In the genomic region with DNA sequence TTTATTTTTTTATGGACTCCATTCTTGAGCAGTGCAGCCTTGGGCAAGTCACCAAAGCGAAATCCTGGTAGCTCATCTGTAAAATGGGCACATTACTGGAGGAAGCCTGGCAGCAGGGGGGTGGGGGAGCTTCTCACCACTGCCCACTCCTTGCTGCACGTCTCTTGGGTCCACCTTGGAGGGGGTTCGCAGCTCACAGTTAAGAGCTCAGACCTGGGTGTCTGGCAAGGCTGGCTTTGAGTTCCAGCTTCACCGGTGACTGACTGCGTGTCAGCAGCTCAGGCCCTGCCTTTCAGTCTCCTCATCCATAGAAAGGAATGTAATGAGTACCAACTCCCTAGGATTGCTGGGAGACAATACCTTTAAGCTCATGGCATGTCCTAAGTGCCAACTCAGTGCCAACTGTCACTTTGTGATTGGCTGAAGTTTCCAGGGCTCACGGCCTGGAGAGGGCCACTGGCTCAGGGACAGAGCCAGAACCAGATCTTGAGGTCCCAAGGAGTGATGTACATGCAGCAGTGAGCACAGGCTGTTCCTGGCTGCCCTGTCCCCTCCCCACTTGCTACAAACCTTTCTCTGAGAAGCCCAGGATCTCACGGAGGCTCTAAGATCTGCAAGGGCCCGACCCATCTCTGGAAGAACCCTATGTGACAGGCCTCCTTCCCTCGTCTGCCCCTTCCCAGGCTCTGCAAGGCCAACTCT, we compare ENCODE assay signal across 19 cellular contexts.
DNase-seq lines count a peak whose midpoint lies in the region; ATAC-seq, FAIRE-seq and TF ChIP-seq lines count a peak whose summit lies in the region.
"Had no signal": no experiment of that assay in that cellular context is flagged by ENCODE, and none has a peak within 500 bp of the region (broad histone marks: within the 10 kb centered on the region; RNA-seq: fewer than 3 reads in every experiment).

No MANE protein-coding gene starts in this region.

- POLR2A ChIA-PET in K562 (lab: Yijun Ruan, JAX) = interaction anchor here (0.7 to 1.7 kb wide), 2 partner anchors 17 to 1244 kb away, joined by 3 to 4 read pairs; no protein-coding TSS in a partner anchor

- no peaks in the 10 kb centered on the region for H4K20me1 ChIP-seq in K562 (replicated peaks; ENCODE audit: control insufficient read depth, insufficient read depth, low read length)

- H3K4me2 ChIP-seq in K562 (ENCODE audit: insufficient read depth, low read length) = no peak overlapping the region

- TF ChIP-seq POLR2A in K562 (conservative IDR thresholded peaks at IDR 0.05) = no peak

- H3K4me1 ChIP-seq in K562 (replicated peaks in 1 of 2; ENCODE audit: control insufficient read depth in 2 of 2, insufficient read depth in 2 of 2, low read length in 2 of 2) = peaks cover 0 to 14% of the 10 kb centered on the region in 2 experiments; a peak in 2 of 5 replicates
- H3K4me1 ChIP-seq in right atrium auricular region = peaks cover 0 to 27% of the 10 kb centered on the region in 2 donors

- no TSS peak for BruUV-seq in K562 (replicated peaks; lab: Mats Ljungman, UMichigan)

- no peak overlapping the region for H3K4me3 ChIP-seq in K562
- H3K4me3 ChIP-seq in right atrium auricular region = no peak overlapping the region
- H3K4me3 ChIP-seq: psoas muscle had no signal

- 19% methylated on average over 9 of the region's 9 CpGs for WGBS in K562 (ENCODE audit: insufficient coverage, low coverage, missing lambda C conversion rate)

- no peaks in the 10 kb centered on the region for H3K79me2 ChIP-seq in K562 (ENCODE audit: control insufficient read depth, insufficient read depth, low read length)

- H3K27me3 ChIP-seq in K562 (ENCODE audit: control insufficient read depth in 2 of 2, insufficient read depth in 2 of 2, low read length in 2 of 2) (peaks cover 11 to 44% of the 10 kb centered on the region in 2 experiments; a peak in 3 of 5 replicates), right atrium auricular region (no peaks in the 10 kb centered on the region)
- H3K27me3 ChIP-seq: brain microvascular endothelial cell had no signal

- TF ChIP-seq RAD21 in K562 (CRISPR knock-in tag; conservative IDR thresholded peaks at IDR 0.05 in 1 of 2, IDR thresholded peaks at IDR 0.05 in 1 of 2) = no peak

- intact Hi-C loops in K562 (cut with micrococcal nuclease) = no loop called here
- intact Hi-C loops in sciatic nerve (cut with DNase I) = no loop called here

- no peaks in the 10 kb centered on the region for H3K9me3 ChIP-seq in K562 (replicated peaks; ENCODE audit: control insufficient read depth, insufficient read depth, low read depth, low read length)
- H3K9me3 ChIP-seq in right atrium auricular region = no peaks in the 10 kb centered on the region
- H3K9me3 ChIP-seq: psoas muscle had no signal

- in situ Hi-C loops in K562 (cut with MboI) = no loop called here

- H3K36me3 ChIP-seq in K562 (ENCODE audit: control insufficient read depth, insufficient read depth, low read length) = no peaks in the 10 kb centered on the region
- H3K36me3 ChIP-seq in right atrium auricular region = no peaks in the 10 kb centered on the region
- H3K36me3 ChIP-seq: brain microvascular endothelial cell, WERI-Rb-1 had no signal

- no peak overlapping the region for H2AFZ ChIP-seq in K562 (ENCODE audit: low read depth, low read length)

- no peak for ATAC-seq in K562
- no peak for ATAC-seq in sciatic nerve
- ATAC-seq in HG03135 (IDR thresholded peaks at IDR 0.05; ENCODE audit: unreplicated experiment) = no peak
- ATAC-seq: activated naive CD4-positive, alpha-beta T cell treated with anti-CD3 and anti-CD28 coated beads, Interleukin-2, amount 50 U/mL, for 72 hours; T-cell had no signal

- CTCF ChIA-PET in K562 (lab: Yijun Ruan, JAX; ENCODE audit: low intra/inter-chr PET ratio) = no interaction called here

- DNase-seq in D341Med (ENCODE audit: low spot score) (peak; percentile 13), K562 (ENCODE audit: extremely low read depth in 1 of 4, low spot score in 3 of 4) (no peak), right atrium auricular region (ENCODE audit: low spot score) (no peak), sciatic nerve (ENCODE audit: low spot score) (peak; percentile 58), GDM1 (lab: John Stamatoyannopoulos, UW) (no peak), GF-D8 (lab: John Stamatoyannopoulos, UW) (no peak), HuH-7 (ENCODE audit: low spot score) (no peak)
- DNase-seq: activated CD4-positive, alpha-beta T cell treated with anti-CD3 and anti-CD28 coated beads, Interleukin-2, amount 50 U/mL, for 48 hours; activated T-cell treated with anti-CD3 and anti-CD28 coated beads, Interleukin-2, amount 50 U/mL, for 1 hour; brain microvascular endothelial cell; NCI-H187; NCI-H446; stimulated activated naive CD4-positive, alpha-beta T cell treated with Interleukin-2 at 50 U/mL for 16 hours; T-cell; WERI-Rb-1 had no signal

- no peak overlapping the region for H3K27ac ChIP-seq in K562 (ENCODE audit: extremely low read depth, low read depth, low read length)
- H3K27ac ChIP-seq in right atrium auricular region = peak overlapping the region; percentile 81 to 87
- H3K27ac ChIP-seq: brain microvascular endothelial cell, WERI-Rb-1 had no signal

- TF ChIP-seq EP300 in K562 (IDR thresholded peaks at IDR 0.05; ENCODE audit: low read length) = no peak

- TF ChIP-seq CTCF in K562 (IDR thresholded peaks at IDR 0.05 in 2 of 3, conservative IDR thresholded peaks at IDR 0.05 in 1 of 3; ENCODE audit: insufficient read depth in 2 of 3, low read depth in 1 of 3, low read length in 3 of 3) = no peak
- TF ChIP-seq CTCF in right atrium auricular region (IDR thresholded peaks at IDR 0.05) = no peak

- no peak for FAIRE-seq in K562 (lab: Jason Lieb, UNC)
- FAIRE-seq: GM19239 had no signal

- H3K9ac ChIP-seq in K562 (ENCODE audit: insufficient read depth in 1 of 2, low read depth in 2 of 2, low read length in 2 of 2) = no peak overlapping the region

- no peaks in the 10 kb centered on the region for H3K9me1 ChIP-seq in K562 (ENCODE audit: control insufficient read depth, insufficient read depth, low read length)

TF ChIP-seq in K562, 482 proteins besides CTCF, POLR2A, EP300 and RAD21:
- TF ChIP-seq HNRNPK (IDR thresholded peaks at IDR 0.05; ENCODE audit: low read depth, low read length, poor library complexity, severe bottlenecking) (no peak), STAT5A (IDR thresholded peaks at IDR 0.05; ENCODE audit: borderline replicate concordance, low read length) (no peak), RBM25 (IDR thresholded peaks at IDR 0.05; ENCODE audit: low read depth, low read length, severe bottlenecking) (peak; percentile 8)
- TF ChIP-seq, protein P1, sequence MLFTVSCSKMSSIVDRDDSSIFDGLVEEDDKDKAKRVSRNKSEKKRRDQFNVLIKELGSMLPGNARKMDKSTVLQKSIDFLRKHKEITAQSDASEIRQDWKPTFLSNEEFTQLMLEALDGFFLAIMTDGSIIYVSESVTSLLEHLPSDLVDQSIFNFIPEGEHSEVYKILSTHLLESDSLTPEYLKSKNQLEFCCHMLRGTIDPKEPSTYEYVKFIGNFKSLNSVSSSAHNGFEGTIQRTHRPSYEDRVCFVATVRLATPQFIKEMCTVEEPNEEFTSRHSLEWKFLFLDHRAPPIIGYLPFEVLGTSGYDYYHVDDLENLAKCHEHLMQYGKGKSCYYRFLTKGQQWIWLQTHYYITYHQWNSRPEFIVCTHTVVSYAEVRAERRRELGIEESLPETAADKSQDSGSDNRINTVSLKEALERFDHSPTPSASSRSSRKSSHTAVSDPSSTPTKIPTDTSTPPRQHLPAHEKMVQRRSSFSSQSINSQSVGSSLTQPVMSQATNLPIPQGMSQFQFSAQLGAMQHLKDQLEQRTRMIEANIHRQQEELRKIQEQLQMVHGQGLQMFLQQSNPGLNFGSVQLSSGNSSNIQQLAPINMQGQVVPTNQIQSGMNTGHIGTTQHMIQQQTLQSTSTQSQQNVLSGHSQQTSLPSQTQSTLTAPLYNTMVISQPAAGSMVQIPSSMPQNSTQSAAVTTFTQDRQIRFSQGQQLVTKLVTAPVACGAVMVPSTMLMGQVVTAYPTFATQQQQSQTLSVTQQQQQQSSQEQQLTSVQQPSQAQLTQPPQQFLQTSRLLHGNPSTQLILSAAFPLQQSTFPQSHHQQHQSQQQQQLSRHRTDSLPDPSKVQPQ (CRISPR knock-in tag; IDR thresholded peaks at IDR 0.05; ENCODE audit: borderline replicate concordance) = no peak

Comparison
In these comparisons a context has a peak if more than half of its experiments do, and no peak if none do; other contexts are left out.
1. DNase-seq: peak in D341Med (single experiment) and sciatic nerve (single experiment); none in K562 (0 of 4), right atrium auricular region (single experiment), GDM1 (single experiment), GF-D8 (single experiment) and HuH-7 (single experiment).